30 cellular contexts compared by ENCODE assay signal in genomic region chr18:26416652-26417150, GRCh38.
"Had no signal": no experiment of that assay in that cellular context is flagged by ENCODE, and none has a peak within 500 bp of the region (broad histone marks: within the 10 kb centered on the region; RNA-seq: fewer than 3 reads in every experiment).

No MANE protein-coding gene starts in this region.

- H3K36me3 Mint-ChIP-seq: naive thymus-derived CD8-positive, alpha-beta T cell; neural progenitor cell; stimulated activated memory B cell treated with anti-CD40 and anti-IgM and Interleukin-4, amounts not matched to agents 10 μg/mL and 1 μg/mL and 100 μg/mL, for 72 hours had no signal

- ATAC-seq: heart right ventricle; left cardiac atrium; left lobe of liver; lower lobe of right lung; naive thymus-derived CD8-positive, alpha-beta T cell; pancreas; right cardiac atrium; sciatic nerve; stimulated activated memory B cell treated with anti-CD40 and anti-IgM and Interleukin-4, amounts not matched to agents 10 μg/mL and 1 μg/mL and 100 μg/mL, for 72 hours; stimulated activated naive CD8-positive, alpha-beta T cell treated with anti-CD3 and anti-CD28 coated beads, Interleukin-15, Interleukin-2, amounts not matched to agents 100 U/mL and 50 U/mL, for 24 hours had no signal

- H3K9me3 Mint-ChIP-seq: nephron; stimulated activated memory B cell treated with anti-CD40 and anti-IgM and Interleukin-4, amounts not matched to agents 10 μg/mL and 1 μg/mL and 100 μg/mL, for 72 hours had no signal

- H3K4me3 Mint-ChIP-seq: naive thymus-derived CD8-positive, alpha-beta T cell; nephron; neural progenitor cell; stimulated activated memory B cell treated with anti-CD40 and anti-IgM and Interleukin-4, amounts not matched to agents 10 μg/mL and 1 μg/mL and 100 μg/mL, for 72 hours had no signal

- DNase-seq: heart right ventricle; kidney glomerular epithelial cell; left cardiac atrium; lower lobe of right lung; mammary epithelial cell; mesenchymal stem cell; naive thymus-derived CD8-positive, alpha-beta T cell; pancreas; retina; right cardiac atrium; stimulated activated CD4-positive, alpha-beta T cell treated with anti-CD3 and anti-CD28 coated beads, Interleukin-1b, Interleukin-23, amount 100 ng/mL, for 48 hours; stimulated activated CD4-positive, alpha-beta T cell treated with anti-CD3 and anti-CD28 coated beads, Interleukin-2, amount 100 ng/mL, for 48 hours; stimulated activated CD4-positive, alpha-beta T cell treated with anti-CD3 and anti-CD28 coated beads, Interleukin-4, amount 100 ng/mL, for 4 hours; stimulated activated CD8-positive, alpha-beta memory T cell treated with anti-CD3 and anti-CD28 coated beads, Interleukin-4, amount 100 ng/mL, for 48 hours; stimulated activated naive CD8-positive, alpha-beta T cell treated with anti-CD3 and anti-CD28 coated beads, Interleukin-15, Interleukin-2, amounts not matched to agents 100 U/mL and 50 U/mL, for 24 hours; stomach; thyroid gland; transverse colon; upper lobe of left lung had no signal

- H3K4me1 Mint-ChIP-seq: naive thymus-derived CD8-positive, alpha-beta T cell; nephron; stimulated activated memory B cell treated with anti-CD40 and anti-IgM and Interleukin-4, amounts not matched to agents 10 μg/mL and 1 μg/mL and 100 μg/mL, for 72 hours had no signal

- H3K36me3 ChIP-seq: heart right ventricle, lower lobe of right lung, neural progenitor cell, pancreas, prostate gland, stomach, thyroid gland, transverse colon, upper lobe of left lung, vagina had no signal

- H3K9me3 ChIP-seq: lower lobe of right lung, pancreas, prostate gland, stomach, testis, thyroid gland, transverse colon, upper lobe of left lung, vagina had no signal

- H3K27me3 ChIP-seq: heart right ventricle, hepatocyte, neural progenitor cell, pancreas, stomach, testis, thyroid gland, transverse colon, upper lobe of left lung, vagina had no signal

- H3K79me2 ChIP-seq: hepatocyte had no signal

- H2AFZ ChIP-seq: hepatocyte, neural progenitor cell had no signal

- H3K4me1 ChIP-seq: heart right ventricle, lower lobe of right lung, neural progenitor cell, pancreas, prostate gland, stomach, testis, thyroid gland, transverse colon, upper lobe of left lung, vagina had no signal

- H3K9ac ChIP-seq: neural progenitor cell had no signal

- H3K27ac Mint-ChIP-seq: naive thymus-derived CD8-positive, alpha-beta T cell; nephron; neural progenitor cell; stimulated activated memory B cell treated with anti-CD40 and anti-IgM and Interleukin-4, amounts not matched to agents 10 μg/mL and 1 μg/mL and 100 μg/mL, for 72 hours had no signal

- H3K27me3 Mint-ChIP-seq: naive thymus-derived CD8-positive, alpha-beta T cell; stimulated activated memory B cell treated with anti-CD40 and anti-IgM and Interleukin-4, amounts not matched to agents 10 μg/mL and 1 μg/mL and 100 μg/mL, for 72 hours had no signal

- H3K27ac ChIP-seq: heart right ventricle, hepatocyte, lower lobe of right lung, neural progenitor cell, pancreas, prostate gland, stomach, testis, thyroid gland, transverse colon, upper lobe of left lung, vagina had no signal

- FAIRE-seq: keratinocyte, pancreas had no signal

- H3K4me3 ChIP-seq: heart right ventricle, hepatocyte, lower lobe of right lung, neural progenitor cell, pancreas, prostate gland, smooth muscle cell, stomach, testis, thyroid gland, transverse colon, upper lobe of left lung, vagina had no signal

- H3K4me2 ChIP-seq: hepatocyte, neural progenitor cell, smooth muscle cell had no signal
